10 cellular contexts compared by ENCODE assay signal in genomic region chr20:3777381-3777725, GRCh38. TPM values are rescaled to one million over a fixed set of nuclear protein-coding genes. Genes with fewer than 3 reads are reported as not detected.
A peak's percentile ranks its signal among the peaks of the same experiment; 100 is the strongest.
DNase-seq lines count a peak whose midpoint lies in the region; ATAC-seq and TF ChIP-seq lines count a peak whose summit lies in the region.
"Had no signal": no experiment of that assay in that cellular context is flagged by ENCODE, and none has a peak within 500 bp of the region (broad histone marks: within the 10 kb centered on the region; RNA-seq: fewer than 3 reads in every experiment).

No MANE protein-coding gene starts in this region.

- no peaks in the 10 kb centered on the region for H3K36me3 ChIP-seq in ACC112 (ENCODE audit: insufficient read depth, low read length)
- H3K36me3 ChIP-seq in IMR-90 (ENCODE audit: control insufficient read depth, insufficient read depth, low read length): no peaks in the 10 kb centered on the region
- H3K36me3 ChIP-seq in endodermal cell (ENCODE audit: control insufficient read depth, insufficient read depth, low read length): no peaks in the 10 kb centered on the region

- H4K8ac ChIP-seq in IMR-90 (ENCODE audit: low read depth in 2 of 2, low read length in 2 of 2): peak overlapping the region; percentile 42 to 79; a peak in 1 of 4 replicates

- WGBS in IMR-90 (ENCODE audit: extremely low coverage in 2 of 2, insufficient read length in 1 of 2), 2 experiments: 51% methylated on average over 5 of the region's 16 CpGs; no CpG with 5 or more reads in 1 of the 2 experiments
- WGBS in endodermal cell (ENCODE audit: insufficient coverage in 1 of 2, insufficient read length in 1 of 2), 2 experiments: 27 to 40% methylated on average over 1 to 16 of the region's 16 CpGs

- dilution Hi-C loops in IMR-90 (cut with HindIII; ENCODE audit: low sequenced_read_pairs, unreplicated experiment): no loop called here

- no peak for TF ChIP-seq CTCF in IMR-90 (conservative IDR thresholded peaks at IDR 0.05; ENCODE audit: low read depth, low read length)
- no peak for TF ChIP-seq CTCF in endodermal cell (conservative IDR thresholded peaks at IDR 0.05)
- no peak for TF ChIP-seq CTCF in nephron (IDR thresholded peaks at IDR 0.05; ENCODE audit: unreplicated experiment in 3 of 3)

- no peaks in the 10 kb centered on the region for H3K79me2 ChIP-seq in ACC112 (ENCODE audit: control insufficient read depth, insufficient read depth, low read length, unreplicated experiment)

- intact Hi-C loops in IMR-90 (cut with micrococcal nuclease): no loop called here

- H3K4me3 ChIP-seq in ACC112 (ENCODE audit: low read depth, low read length) (peak overlapping the region; percentile 80), IMR-90 (ENCODE audit: insufficient read depth, low read depth, low read length) (peak overlapping the region; percentile 39), endodermal cell (ENCODE audit: low read length) (peak overlapping the region; percentile 69)

- no peak overlapping the region for H2BK5ac ChIP-seq in IMR-90 (ENCODE audit: low read depth, low read length, poor library complexity, severe bottlenecking)

- no peak for ATAC-seq in IMR-90 (ENCODE audit: low read depth)
- ATAC-seq in HG02623 (IDR thresholded peaks at IDR 0.05; ENCODE audit: unreplicated experiment): no peak
- no peak for ATAC-seq in HG03342 (IDR thresholded peaks at IDR 0.05; ENCODE audit: unreplicated experiment)

- no peak for TF ChIP-seq RAD21 in IMR-90 (IDR thresholded peaks at IDR 0.05; ENCODE audit: low read length)

- peak overlapping the region; percentile 16; the same call in 1 of the 2 replicates for H4K91ac ChIP-seq in IMR-90 (ENCODE audit: insufficient read depth, low read depth, low read length)

- H3K27me3 Mint-ChIP-seq in endodermal cell (ENCODE audit: insufficient read depth) (peaks cover 76% of the 10 kb centered on the region), nephron (ENCODE audit: low read depth) (peaks cover 60% of the 10 kb centered on the region)

- H4K5ac ChIP-seq in IMR-90 (ENCODE audit: low read depth, low read length): peak overlapping the region; percentile 64

- H3K23ac ChIP-seq in IMR-90 (ENCODE audit: low read depth, low read length): 0 out of 2 replicates have a peak overlapping the region, but pooled peaks have one; percentile 21

- BruUV-seq in IMR-90 (replicated peaks; lab: Mats Ljungman, UMichigan): no TSS peak

- peak overlapping the region; percentile 85 for H3K4me2 ChIP-seq in IMR-90 (ENCODE audit: low read depth, low read length)

- peak overlapping the region; percentile 69 for H3K14ac ChIP-seq in IMR-90 (replicated peaks; ENCODE audit: low read depth, low read length)

- H3K36me3 Mint-ChIP-seq in endodermal cell (ENCODE audit: low read depth) (no peaks in the 10 kb centered on the region), nephron (ENCODE audit: low read depth) (no peaks in the 10 kb centered on the region)

- H2BK120ac ChIP-seq in IMR-90 (ENCODE audit: low read depth, low read length): peak overlapping the region; percentile 48

- no peaks in the 10 kb centered on the region for H3K9me3 Mint-ChIP-seq in endodermal cell
- H3K9me3 Mint-ChIP-seq in nephron: no peaks in the 10 kb centered on the region

- in situ Hi-C loops in IMR-90 (cut with MboI; ENCODE audit: low sequenced_read_pairs): no loop called here

- POLR2A ChIA-PET in IMR-90 (lab: Charles Lee; ENCODE audit: unreplicated experiment): no interaction called here

- H3K27ac ChIP-seq in ACC112 (ENCODE audit: low read depth, low read length) (no peak overlapping the region), IMR-90 (ENCODE audit: insufficient read depth, low read length) (no peak overlapping the region), endodermal cell (ENCODE audit: low read depth, low read length) (no peak overlapping the region), substantia nigra (ENCODE audit: low read depth, low read length, poor library complexity, severe bottlenecking) (no peak overlapping the region)

- H2AK5ac ChIP-seq in IMR-90 (ENCODE audit: low read depth, low read length): peak overlapping the region; percentile 54; the same call in 1 of the 2 replicates

- H3K4me3 Mint-ChIP-seq in endodermal cell (peak overlapping the region; percentile 47), nephron (peak overlapping the region; percentile 70 to 74 (median 72))

- peaks cover 7% of the 10 kb centered on the region; the same call in 1 of the 2 replicates for H3K9me1 ChIP-seq in IMR-90 (ENCODE audit: insufficient read depth, low read length)

- H3K27ac Mint-ChIP-seq in endodermal cell (no peak overlapping the region), nephron (no peak overlapping the region)

- peaks cover 12% of the 10 kb centered on the region for H4K20me1 ChIP-seq in IMR-90 (ENCODE audit: insufficient read depth, low read length)

- H3K27me3 ChIP-seq in ACC112 (ENCODE audit: insufficient read depth, low read length) (0 out of 2 replicates have a peak, but pooled peaks cover 10% of the 10 kb centered on the region), IMR-90 (ENCODE audit: control insufficient read depth, insufficient read depth, low read length) (peaks cover 9% of the 10 kb centered on the region; the same call in 1 of the 2 replicates), endodermal cell (ENCODE audit: control insufficient read depth, insufficient read depth, low read length, poor library complexity, severe bottlenecking) (peaks cover 62% of the 10 kb centered on the region)

- peak overlapping the region; percentile 93 for H2AK9ac ChIP-seq in IMR-90 (replicated peaks; ENCODE audit: low read depth, low read length, poor library complexity)

- H3K18ac ChIP-seq in IMR-90 (ENCODE audit: low read depth, low read length): no peak overlapping the region

- H2AFZ ChIP-seq in ACC112 (ENCODE audit: low read length, unreplicated experiment) (peak overlapping the region; percentile 85), IMR-90 (replicated peaks; ENCODE audit: low read length, poor library complexity) (peak overlapping the region; percentile 99)

- H3K9ac ChIP-seq in IMR-90 (ENCODE audit: low read depth, low read length) (peak overlapping the region; percentile 60; the same call in 1 of the 2 replicates), endodermal cell (ENCODE audit: extremely low read depth, low read length, poor library complexity, severe bottlenecking) (no peak overlapping the region)

- no peak for TF ChIP-seq POLR2A in IMR-90 (IDR thresholded peaks at IDR 0.05; ENCODE audit: low read depth, low read length)

- H3K79me1 ChIP-seq in IMR-90 (ENCODE audit: low read depth in 1 of 2, low read length in 2 of 2): peaks cover 2 to 6% of the 10 kb centered on the region in 2 experiments; a peak in 2 of 4 replicates

- H3K4me1 Mint-ChIP-seq in endodermal cell (peaks cover 2% of the 10 kb centered on the region), nephron (peaks cover 15% of the 10 kb centered on the region)

- no peaks in the 10 kb centered on the region for H3K4me1 ChIP-seq in ACC112 (ENCODE audit: control insufficient read depth, insufficient read depth, low read length, unreplicated experiment)
- H3K4me1 ChIP-seq in IMR-90 (ENCODE audit: control insufficient read depth, insufficient read depth, low read length): peaks cover 4% of the 10 kb centered on the region; the same call in 1 of the 2 replicates
- peaks cover 3% of the 10 kb centered on the region for H3K4me1 ChIP-seq in endodermal cell (ENCODE audit: control insufficient read depth, insufficient read depth, low read length)

- no peak for DNase-seq in IMR-90
- no peak for DNase-seq in endodermal cell
- no peak for DNase-seq in substantia nigra (lab: John Stamatoyannopoulos, UW)
- no peak for DNase-seq in ureter (ENCODE audit: low spot score)
- DNase-seq: stimulated activated CD4-positive, alpha-beta T cell treated with anti-CD3 and anti-CD28 coated beads, Interleukin-1b, Interleukin-23, amount 100 ng/mL, for 48 hours had no signal

- CTCF ChIA-PET in IMR-90 (lab: Yijun Ruan, JAX): no interaction called here

- no peak overlapping the region for H3K56ac ChIP-seq in IMR-90 (ENCODE audit: extremely low read depth, insufficient read depth, low read length)

- peak overlapping the region; percentile 72 for H3K4ac ChIP-seq in IMR-90 (ENCODE audit: low read depth, low read length)

- no peak overlapping the region; the same call in 2 of the 3 replicates for H2BK15ac ChIP-seq in IMR-90 (ENCODE audit: low read depth, low read length)

- no peak overlapping the region for H2BK20ac ChIP-seq in IMR-90 (ENCODE audit: low read depth, low read length)

- no peaks in the 10 kb centered on the region for H3K9me3 ChIP-seq in IMR-90 (ENCODE audit: control insufficient read depth, insufficient read depth, low read length)
- no peaks in the 10 kb centered on the region for H3K9me3 ChIP-seq in endodermal cell (ENCODE audit: control insufficient read depth, low read length)

RNA-seq across cellular contexts. Expression of gene SPEF1, which starts 3.9 kb away (rescaled TPM):
- under 0.01 TPM in 1 of 2 replicates, not detected in the other for total RNA-seq in IMR-90 (2012; rRNA removed)
- 0.15 and 0.26 TPM in 2 replicates for polyA plus RNA-seq in IMR-90 (2012; rRNA removed)
- polyA plus RNA-seq in IMR-90 (2012; cell fraction: cytosol; rRNA removed): 0.30 and 0.54 TPM in 2 replicates
- 0.58 and 0.99 TPM in 2 replicates for polyA plus RNA-seq in IMR-90 (2012; cell fraction: nucleus; rRNA removed; ENCODE audit: low replicate concordance)
- total RNA-seq in endodermal cell: under 1 TPM; 0.35 to 0.44 TPM
- polyA plus RNA-seq in endodermal cell (2013, experiment 1 of 2): 0.57 TPM
- polyA plus RNA-seq in endodermal cell (2013, experiment 2 of 2): 0.66 TPM
- total RNA-seq in ureter: 0.29 TPM
- total RNA-seq: HT1080 had no signal

RNA-seq across cellular contexts. Expression of gene CENPB, which starts 9.2 kb away (rescaled TPM):
- total RNA-seq in IMR-90 (2012; rRNA removed) (59.1 and 72.2 TPM in 2 replicates), endodermal cell (10 to 100 TPM; 43.0 to 50.7 TPM), ureter (84.1 TPM)
- 45.7 and 49.3 TPM in 2 replicates for polyA plus RNA-seq in IMR-90 (2012; rRNA removed)
- 37.2 and 44.3 TPM in 2 replicates for polyA plus RNA-seq in IMR-90 (2012; cell fraction: cytosol; rRNA removed)
- 18.7 and 35.4 TPM in 2 replicates for polyA plus RNA-seq in IMR-90 (2012; cell fraction: nucleus; rRNA removed; ENCODE audit: low replicate concordance)
- polyA plus RNA-seq in endodermal cell (2013, experiment 1 of 2): 43.7 TPM
- 43.5 TPM for polyA plus RNA-seq in endodermal cell (2013, experiment 2 of 2)

RNA-seq across cellular contexts. Expression of gene ADISSP, which starts 9.8 kb away (rescaled TPM):
- total RNA-seq in IMR-90 (2012; rRNA removed): 31.4 and 31.9 TPM in 2 replicates
- polyA plus RNA-seq in IMR-90 (2012; rRNA removed): 58.2 and 65.0 TPM in 2 replicates
- polyA plus RNA-seq in IMR-90 (2012; cell fraction: cytosol; rRNA removed): 75.4 and 85.6 TPM in 2 replicates
- polyA plus RNA-seq in IMR-90 (2012; cell fraction: nucleus; rRNA removed; ENCODE audit: low replicate concordance): 17.7 and 47.7 TPM in 2 replicates
- 10 to 100 TPM; 38.8 to 43.3 TPM for total RNA-seq in endodermal cell
- 55.3 TPM for polyA plus RNA-seq in endodermal cell (2013, experiment 1 of 2)
- polyA plus RNA-seq in endodermal cell (2013, experiment 2 of 2): 45.3 TPM
- total RNA-seq in ureter: 36.6 TPM

RNA-seq across cellular contexts. Expression of gene CDC25B, which starts 18.8 kb away (rescaled TPM):
- 14.5 and 14.7 TPM in 2 replicates for total RNA-seq in IMR-90 (2012; rRNA removed)
- 50.5 and 59.8 TPM in 2 replicates for polyA plus RNA-seq in IMR-90 (2012; rRNA removed)
- polyA plus RNA-seq in IMR-90 (2012; cell fraction: cytosol; rRNA removed): 35.2 and 48.2 TPM in 2 replicates
- polyA plus RNA-seq in IMR-90 (2012; cell fraction: nucleus; rRNA removed; ENCODE audit: low replicate concordance): 165 TPM in 2 replicates
- total RNA-seq in endodermal cell: 10 to 100 TPM; 25.7 to 33.6 TPM
- 52.9 TPM for polyA plus RNA-seq in endodermal cell (2013, experiment 1 of 2)
- polyA plus RNA-seq in endodermal cell (2013, experiment 2 of 2): 52.3 TPM
- 16.6 TPM for total RNA-seq in ureter

RNA-seq across cellular contexts. Expression of gene AP5S1, which starts 43.0 kb away (rescaled TPM):
- total RNA-seq in IMR-90 (2012; rRNA removed) (11.4 and 11.7 TPM in 2 replicates), endodermal cell (1 to 10 TPM; 5.1 to 6.1 TPM), ureter (13.6 TPM)
- polyA plus RNA-seq in IMR-90 (2012; rRNA removed): 10.1 and 12.5 TPM in 2 replicates
- polyA plus RNA-seq in IMR-90 (2012; cell fraction: cytosol; rRNA removed): 10.6 and 20.2 TPM in 2 replicates
- polyA plus RNA-seq in IMR-90 (2012; cell fraction: nucleus; rRNA removed; ENCODE audit: low replicate concordance): 6.5 and 12.1 TPM in 2 replicates
- polyA plus RNA-seq in endodermal cell (2013, experiment 1 of 2): 4.1 TPM
- polyA plus RNA-seq in endodermal cell (2013, experiment 2 of 2): 3.8 TPM
